Comparison of ENCODE assay signal across 9 cellular contexts in genomic region chr4:3257691-3258482, GRCh38. TPM values are rescaled to one million over a fixed set of nuclear protein-coding genes. Genes with fewer than 3 reads are reported as not detected.
DNase-seq lines count a peak whose midpoint lies in the region; ATAC-seq and TF ChIP-seq lines count a peak whose summit lies in the region.
"Had no signal": no experiment of that assay in that cellular context is flagged by ENCODE, and none has a peak within 500 bp of the region (broad histone marks: within the 10 kb centered on the region; RNA-seq: fewer than 3 reads in every experiment).

No MANE protein-coding gene starts in this region.

- H3K27me3 ChIP-seq in GM06990 (replicated peaks; ENCODE audit: control insufficient read depth, insufficient read depth, low read length), result no peaks in the 10 kb centered on the region

- H3K9me3 Mint-ChIP-seq in WTC11, result no peaks in the 10 kb centered on the region

- CTCF ChIA-PET in WTC11 (lab: Charles Lee), result interaction anchor here (0.9 to 1.4 kb wide), 3 partner anchors 11 to 208 kb away, joined by 3 to 4 read pairs (median 4); no protein-coding TSS in a partner anchor

- peaks cover 2% of the 10 kb centered on the region for H3K36me3 ChIP-seq in GM06990 (ENCODE audit: control insufficient read depth, insufficient read depth, low read length)

- no peak overlapping the region for H3K4me3 ChIP-seq in GM06990 (replicated peaks; ENCODE audit: low read depth, low read length)

- H3K27ac Mint-ChIP-seq in WTC11, result no peak overlapping the region

- H3K4me3 Mint-ChIP-seq in WTC11, result no peak overlapping the region

- H3K4me1 Mint-ChIP-seq in WTC11, result no peaks in the 10 kb centered on the region

- no peaks in the 10 kb centered on the region for H3K36me3 Mint-ChIP-seq in WTC11

- DNase-seq in GM06990 (ENCODE audit: extremely low read depth, insufficient read length), result peak; percentile 6
- peak; percentile 7 for DNase-seq in WTC11 (ENCODE audit: low spot score)
- DNase-seq in myocyte (ENCODE audit: low read depth), result peak; percentile 54
- DNase-seq in hypothalamus (lab: John Stamatoyannopoulos, UW), result no peak
- DNase-seq: KBM-7 had no signal

- no peaks in the 10 kb centered on the region for H3K27me3 Mint-ChIP-seq in WTC11 (ENCODE audit: low read depth)

- TF ChIP-seq CTCF in GM06990 (IDR thresholded peaks at IDR 0.05; ENCODE audit: insufficient read depth, low read length, poor library complexity, severe bottlenecking) (no peak), WTC11 (IDR thresholded peaks at IDR 0.05) (no peak)

- ATAC-seq in HG02759 (IDR thresholded peaks at IDR 0.05; ENCODE audit: unreplicated experiment), result peak; percentile 63
- ATAC-seq in WTC11, result no peak
- ATAC-seq in HG02642 (IDR thresholded peaks at IDR 0.05; ENCODE audit: poor library complexity, unreplicated experiment), result no peak
- no peak for ATAC-seq in HG02763 (IDR thresholded peaks at IDR 0.05; ENCODE audit: unreplicated experiment)
- no peak for ATAC-seq in GM21360 (IDR thresholded peaks at IDR 0.05; ENCODE audit: unreplicated experiment)

- POLR2A ChIA-PET in WTC11 (lab: Charles Lee), result no interaction called here

TF ChIP-seq in WTC11, 78 proteins besides CTCF, POLR2A, EP300 and RAD21:
- TF ChIP-seq FOXK1 (CRISPR knock-in tag; IDR thresholded peaks at IDR 0.05) (no peak), RELA (CRISPR knock-in tag; IDR thresholded peaks at IDR 0.05; ENCODE audit: borderline replicate concordance) (no peak), NFE2L1 (CRISPR knock-in tag; IDR thresholded peaks at IDR 0.05) (no peak), FOXP1 (CRISPR knock-in tag; IDR thresholded peaks at IDR 0.05; ENCODE audit: borderline replicate concordance) (no peak), TEAD1 (CRISPR knock-in tag; IDR thresholded peaks at IDR 0.05) (no peak), PRDM15 (CRISPR knock-in tag; IDR thresholded peaks at IDR 0.05) (no peak), ZNF423 (CRISPR knock-in tag; IDR thresholded peaks at IDR 0.05) (no peak), RORB (CRISPR knock-in tag; IDR thresholded peaks at IDR 0.05) (no peak)
- TF ChIP-seq, protein P1, sequence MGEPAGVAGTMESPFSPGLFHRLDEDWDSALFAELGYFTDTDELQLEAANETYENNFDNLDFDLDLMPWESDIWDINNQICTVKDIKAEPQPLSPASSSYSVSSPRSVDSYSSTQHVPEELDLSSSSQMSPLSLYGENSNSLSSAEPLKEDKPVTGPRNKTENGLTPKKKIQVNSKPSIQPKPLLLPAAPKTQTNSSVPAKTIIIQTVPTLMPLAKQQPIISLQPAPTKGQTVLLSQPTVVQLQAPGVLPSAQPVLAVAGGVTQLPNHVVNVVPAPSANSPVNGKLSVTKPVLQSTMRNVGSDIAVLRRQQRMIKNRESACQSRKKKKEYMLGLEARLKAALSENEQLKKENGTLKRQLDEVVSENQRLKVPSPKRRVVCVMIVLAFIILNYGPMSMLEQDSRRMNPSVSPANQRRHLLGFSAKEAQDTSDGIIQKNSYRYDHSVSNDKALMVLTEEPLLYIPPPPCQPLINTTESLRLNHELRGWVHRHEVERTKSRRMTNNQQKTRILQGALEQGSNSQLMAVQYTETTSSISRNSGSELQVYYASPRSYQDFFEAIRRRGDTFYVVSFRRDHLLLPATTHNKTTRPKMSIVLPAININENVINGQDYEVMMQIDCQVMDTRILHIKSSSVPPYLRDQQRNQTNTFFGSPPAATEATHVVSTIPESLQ (CRISPR knock-in tag; IDR thresholded peaks at IDR 0.05), result no peak
- TF ChIP-seq, protein P2, sequence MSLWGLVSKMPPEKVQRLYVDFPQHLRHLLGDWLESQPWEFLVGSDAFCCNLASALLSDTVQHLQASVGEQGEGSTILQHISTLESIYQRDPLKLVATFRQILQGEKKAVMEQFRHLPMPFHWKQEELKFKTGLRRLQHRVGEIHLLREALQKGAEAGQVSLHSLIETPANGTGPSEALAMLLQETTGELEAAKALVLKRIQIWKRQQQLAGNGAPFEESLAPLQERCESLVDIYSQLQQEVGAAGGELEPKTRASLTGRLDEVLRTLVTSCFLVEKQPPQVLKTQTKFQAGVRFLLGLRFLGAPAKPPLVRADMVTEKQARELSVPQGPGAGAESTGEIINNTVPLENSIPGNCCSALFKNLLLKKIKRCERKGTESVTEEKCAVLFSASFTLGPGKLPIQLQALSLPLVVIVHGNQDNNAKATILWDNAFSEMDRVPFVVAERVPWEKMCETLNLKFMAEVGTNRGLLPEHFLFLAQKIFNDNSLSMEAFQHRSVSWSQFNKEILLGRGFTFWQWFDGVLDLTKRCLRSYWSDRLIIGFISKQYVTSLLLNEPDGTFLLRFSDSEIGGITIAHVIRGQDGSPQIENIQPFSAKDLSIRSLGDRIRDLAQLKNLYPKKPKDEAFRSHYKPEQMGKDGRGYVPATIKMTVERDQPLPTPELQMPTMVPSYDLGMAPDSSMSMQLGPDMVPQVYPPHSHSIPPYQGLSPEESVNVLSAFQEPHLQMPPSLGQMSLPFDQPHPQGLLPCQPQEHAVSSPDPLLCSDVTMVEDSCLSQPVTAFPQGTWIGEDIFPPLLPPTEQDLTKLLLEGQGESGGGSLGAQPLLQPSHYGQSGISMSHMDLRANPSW (CRISPR knock-in tag; conservative IDR thresholded peaks at IDR 0.05; ENCODE audit: low read depth), result no peak
- TF ChIP-seq, protein P3, sequence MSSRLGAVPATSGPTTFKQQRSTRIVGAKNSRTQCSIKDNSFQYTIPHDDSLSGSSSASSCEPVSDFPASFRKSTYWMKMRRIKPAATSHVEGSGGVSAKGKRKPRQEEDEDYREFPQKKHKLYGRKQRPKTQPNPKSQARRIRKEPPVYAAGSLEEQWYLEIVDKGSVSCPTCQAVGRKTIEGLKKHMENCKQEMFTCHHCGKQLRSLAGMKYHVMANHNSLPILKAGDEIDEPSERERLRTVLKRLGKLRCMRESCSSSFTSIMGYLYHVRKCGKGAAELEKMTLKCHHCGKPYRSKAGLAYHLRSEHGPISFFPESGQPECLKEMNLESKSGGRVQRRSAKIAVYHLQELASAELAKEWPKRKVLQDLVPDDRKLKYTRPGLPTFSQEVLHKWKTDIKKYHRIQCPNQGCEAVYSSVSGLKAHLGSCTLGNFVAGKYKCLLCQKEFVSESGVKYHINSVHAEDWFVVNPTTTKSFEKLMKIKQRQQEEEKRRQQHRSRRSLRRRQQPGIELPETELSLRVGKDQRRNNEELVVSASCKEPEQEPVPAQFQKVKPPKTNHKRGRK (CRISPR knock-in tag; IDR thresholded peaks at IDR 0.05; ENCODE audit: borderline replicate concordance), result no peak
- TF ChIP-seq, protein P4, sequence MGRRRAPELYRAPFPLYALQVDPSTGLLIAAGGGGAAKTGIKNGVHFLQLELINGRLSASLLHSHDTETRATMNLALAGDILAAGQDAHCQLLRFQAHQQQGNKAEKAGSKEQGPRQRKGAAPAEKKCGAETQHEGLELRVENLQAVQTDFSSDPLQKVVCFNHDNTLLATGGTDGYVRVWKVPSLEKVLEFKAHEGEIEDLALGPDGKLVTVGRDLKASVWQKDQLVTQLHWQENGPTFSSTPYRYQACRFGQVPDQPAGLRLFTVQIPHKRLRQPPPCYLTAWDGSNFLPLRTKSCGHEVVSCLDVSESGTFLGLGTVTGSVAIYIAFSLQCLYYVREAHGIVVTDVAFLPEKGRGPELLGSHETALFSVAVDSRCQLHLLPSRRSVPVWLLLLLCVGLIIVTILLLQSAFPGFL (CRISPR knock-in tag; IDR thresholded peaks at IDR 0.05; ENCODE audit: borderline replicate concordance), result no peak

RNA-seq across cellular contexts. Expression of gene MSANTD1, which starts 8.9 kb away (rescaled TPM):
- total RNA-seq in WTC11 (2021) (0.98 to 1.1 TPM (median 0.99 TPM) in 3 replicates), myocyte (0.48 and 0.57 TPM in 2 replicates)
- polyA plus RNA-seq in myocyte (2012), result 0.32 TPM

RNA-seq across cellular contexts. Expression of gene RGS12, which starts 34.9 kb away (rescaled TPM):
- total RNA-seq in WTC11 (2021) (21.0 to 24.7 TPM (median 24.2 TPM) in 3 replicates), myocyte (27.2 and 29.0 TPM in 2 replicates)
- polyA plus RNA-seq in myocyte (2012), result 37.9 TPM

Comparison
In these comparisons a context has a peak if more than half of its experiments do, and no peak if none do; other contexts are left out.
1. DNase-seq: peak in GM06990 (single experiment), WTC11 (single experiment) and myocyte (single experiment); none in hypothalamus (0 of 51).